ENCODE assay signal across 8 cellular contexts in the genomic region with DNA sequence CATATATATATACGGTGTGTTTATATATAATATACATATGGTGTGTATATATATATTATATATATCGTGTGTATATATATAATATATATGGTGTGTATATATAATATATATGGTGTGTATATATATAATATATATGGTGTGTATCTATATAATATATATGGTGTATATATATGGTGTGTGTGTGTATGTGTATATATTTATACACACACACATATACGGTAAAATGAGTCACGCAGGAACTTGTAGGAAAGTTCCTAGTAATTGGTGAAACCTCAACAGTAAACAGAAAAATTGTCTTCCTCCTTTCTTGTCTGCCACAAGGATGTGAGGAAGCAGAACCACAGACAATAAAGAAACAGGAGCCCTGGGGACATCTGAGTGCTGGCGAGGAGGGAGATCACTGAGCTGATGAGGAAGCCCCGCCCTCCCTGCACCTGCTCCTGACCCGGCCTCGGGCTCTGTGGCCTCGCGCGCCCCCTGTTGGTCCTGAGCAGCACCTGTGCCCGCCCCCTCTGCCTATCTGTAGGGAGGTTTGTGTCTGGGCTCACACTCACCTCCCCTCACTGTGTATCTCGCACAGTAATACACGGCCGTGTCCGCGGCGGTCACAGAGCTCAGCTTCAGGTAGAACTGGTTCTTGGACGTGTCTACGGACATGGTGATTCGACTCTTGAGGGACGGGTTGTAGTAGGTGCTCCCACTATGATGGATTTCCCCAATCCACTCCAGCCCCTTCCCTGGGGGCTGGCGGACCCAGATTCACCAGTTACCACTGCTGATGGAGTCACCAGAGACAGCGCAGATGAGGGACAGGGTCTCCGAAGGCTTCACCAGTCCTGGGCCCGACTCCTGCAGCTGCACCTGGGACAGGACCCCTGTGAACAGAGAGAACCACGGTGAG.
DNase-seq lines count a peak whose midpoint lies in the region; ATAC-seq and TF ChIP-seq lines count a peak whose summit lies in the region.

No MANE protein-coding gene starts in this region.

- H3K4me3 Mint-ChIP-seq in activated CD4-positive, alpha-beta memory T cell treated with anti-CD3 and anti-CD28 coated beads, Interleukin-2, amount 10 ng/mL, durations not matched to agents 7 days and 5 days, result no peak overlapping the region

- peak in 1 of 6 experiments; percentile 23 for TF ChIP-seq CTCF in upper lobe of left lung (IDR thresholded peaks at IDR 0.05)

- H3K27ac ChIP-seq in upper lobe of left lung, result no peak overlapping the region

- no peak overlapping the region for H3K27ac Mint-ChIP-seq in activated CD4-positive, alpha-beta memory T cell treated with anti-CD3 and anti-CD28 coated beads, Interleukin-2, amount 10 ng/mL, durations not matched to agents 7 days and 5 days

- H3K27me3 ChIP-seq in upper lobe of left lung, result no peaks in the 10 kb centered on the region

- no peaks in the 10 kb centered on the region for H3K4me1 ChIP-seq in upper lobe of left lung

- H3K9me3 Mint-ChIP-seq in activated CD4-positive, alpha-beta memory T cell treated with anti-CD3 and anti-CD28 coated beads, Interleukin-2, amount 10 ng/mL, durations not matched to agents 7 days and 5 days, result no peaks in the 10 kb centered on the region

- no peak for TF ChIP-seq POLR2A in upper lobe of left lung (IDR thresholded peaks at IDR 0.05)

- peaks cover 11% of the 10 kb centered on the region for H3K4me1 Mint-ChIP-seq in activated CD4-positive, alpha-beta memory T cell treated with anti-CD3 and anti-CD28 coated beads, Interleukin-2, amount 10 ng/mL, durations not matched to agents 7 days and 5 days

- H3K4me3 ChIP-seq in upper lobe of left lung, result no peak overlapping the region

- DNase-seq in SKM-1 treated with dmso at 0.1 percent for 144 hours (lab: John Stamatoyannopoulos, UW; ENCODE audit: unreplicated experiment), result peak; percentile 50
- DNase-seq in SKM-1 (lab: John Stamatoyannopoulos, UW; ENCODE audit: unreplicated experiment), result no peak
- peak; percentile 31 for DNase-seq in NCI-H1694 treated with DMSO at 0.1 percent for 48 hours (lab: John Stamatoyannopoulos, UW)
- DNase-seq in activated CD4-positive, alpha-beta memory T cell treated with anti-CD3 and anti-CD28 coated beads, Interleukin-2, amount 10 ng/mL, durations not matched to agents 7 days and 5 days, result peak; percentile 82
- peak; percentile 32 to 78 for DNase-seq in left colon
- DNase-seq in upper lobe of left lung, result peak; percentile 64 to 89
- no peak for DNase-seq in occipital lobe (lab: John Stamatoyannopoulos, UW)
- DNase-seq in RPMI8226, result no peak

- ATAC-seq in left colon (peak; percentile 58), upper lobe of left lung (ENCODE audit: low FRiP score in 2 of 2) (no peak)

- intact Hi-C loops in left colon (cut with DNase I, micrococcal nuclease), result no loop called here

- no peaks in the 10 kb centered on the region for H3K36me3 ChIP-seq in upper lobe of left lung

- H3K36me3 Mint-ChIP-seq in activated CD4-positive, alpha-beta memory T cell treated with anti-CD3 and anti-CD28 coated beads, Interleukin-2, amount 10 ng/mL, durations not matched to agents 7 days and 5 days (ENCODE audit: low read depth), result no peaks in the 10 kb centered on the region

- no peak for TF ChIP-seq EP300 in upper lobe of left lung (IDR thresholded peaks at IDR 0.05)

- H3K27me3 Mint-ChIP-seq in activated CD4-positive, alpha-beta memory T cell treated with anti-CD3 and anti-CD28 coated beads, Interleukin-2, amount 10 ng/mL, durations not matched to agents 7 days and 5 days, result peaks cover 55% of the 10 kb centered on the region

- POLR2A ChIA-PET in activated CD4-positive, alpha-beta memory T cell treated with anti-CD3 and anti-CD28 coated beads, Interleukin-2, amount 10 ng/mL, durations not matched to agents 7 days and 5 days (lab: Charles Lee), result no interaction called here

- 51 to 56% methylated on average over 7 to 25 of the region's 27 CpGs for WGBS in upper lobe of left lung, 2 donors

- H3K9me3 ChIP-seq in upper lobe of left lung, result no peaks in the 10 kb centered on the region

- CTCF ChIA-PET in activated CD4-positive, alpha-beta memory T cell treated with anti-CD3 and anti-CD28 coated beads, Interleukin-2, amount 10 ng/mL, durations not matched to agents 7 days and 5 days (lab: Charles Lee), result interaction anchor here (0.6 to 6.6 kb wide), 15 partner anchors 9 to 191 kb away, joined by 3 to 34 read pairs (median 4); no protein-coding TSS in a partner anchor

Comparison
In these comparisons a context has a peak if more than half of its experiments do, and no peak if none do; other contexts are left out.
1. DNase-seq: peak in SKM-1 treated with dmso at 0.1 percent for 144 hours (single experiment), NCI-H1694 treated with DMSO at 0.1 percent for 48 hours (single experiment), activated CD4-positive, alpha-beta memory T cell treated with anti-CD3 and anti-CD28 coated beads, Interleukin-2, amount 10 ng/mL, durations not matched to agents 7 days and 5 days (single experiment), left colon (2 of 2) and upper lobe of left lung (2 of 2); none in SKM-1 (single experiment), occipital lobe (single experiment) and RPMI8226 (single experiment).